11 cellular contexts compared by ENCODE assay signal in genomic region chr22:39150848-39151215, GRCh38. TPM values are rescaled to one million over a fixed set of nuclear protein-coding genes. Genes with fewer than 3 reads are reported as not detected.
DNase-seq lines count a peak whose midpoint lies in the region; ATAC-seq, FAIRE-seq and TF ChIP-seq lines count a peak whose summit lies in the region.
"Had no signal": no experiment of that assay in that cellular context is flagged by ENCODE, and none has a peak within 500 bp of the region (broad histone marks: within the 10 kb centered on the region; RNA-seq: fewer than 3 reads in every experiment).

No MANE protein-coding gene starts in this region.

- H3K9me3 ChIP-seq in mammary epithelial cell (replicated peaks; ENCODE audit: insufficient read depth, low read length), result no peaks in the 10 kb centered on the region
- H3K9me3 ChIP-seq in astrocyte (ENCODE audit: insufficient read depth, low read depth, low read length), result no peaks in the 10 kb centered on the region
- no peaks in the 10 kb centered on the region for H3K9me3 ChIP-seq in upper lobe of left lung

- H3K4me1 Mint-ChIP-seq in MCF 10A (ENCODE audit: insufficient read depth, unreplicated experiment), result no peaks in the 10 kb centered on the region
- peaks cover 3% of the 10 kb centered on the region for H3K4me1 Mint-ChIP-seq in astrocyte (ENCODE audit: low read depth, unreplicated experiment)
- peaks cover 44 to 59% (median 54%) of the 10 kb centered on the region in 3 donors for H3K4me1 Mint-ChIP-seq in naive B cell

- H3K27ac Mint-ChIP-seq in MCF 10A (ENCODE audit: low read depth, unreplicated experiment), result no peak overlapping the region
- H3K27ac Mint-ChIP-seq in astrocyte (ENCODE audit: unreplicated experiment), result no peak overlapping the region
- H3K27ac Mint-ChIP-seq in naive B cell, result peak overlapping the region in 5 of 6 donors; percentile 73 to 95 (median 84)

- H3K27ac ChIP-seq in mammary epithelial cell (ENCODE audit: insufficient read depth, low read depth, low read length) (no peak overlapping the region), astrocyte (ENCODE audit: low read depth, low read length) (no peak overlapping the region), upper lobe of left lung (peak overlapping the region in 3 of 4 donors; percentile 89 to 96 (median 92))
- H3K27ac ChIP-seq: C4-2B had no signal

- POLR2A ChIA-PET in MCF 10A (lab: Yijun Ruan, JAX), result interaction anchor here (0.6 to 6.1 kb wide), 2 partner anchors 119 to 167 kb away, joined by 3 to 64 read pairs; partner anchors contain the start of gene RPL3

- no peak overlapping the region for H3K9ac ChIP-seq in mammary epithelial cell (ENCODE audit: insufficient read depth, low read length)
- H3K9ac ChIP-seq in astrocyte (ENCODE audit: low read length), result no peak overlapping the region

- H3K4me1 ChIP-seq in mammary epithelial cell (ENCODE audit: insufficient read depth, low read length), result peaks cover 11% of the 10 kb centered on the region
- H3K4me1 ChIP-seq in astrocyte (ENCODE audit: insufficient read depth, low read length), result peaks cover 15% of the 10 kb centered on the region
- peaks cover 39 to 66% (median 54%) of the 10 kb centered on the region in 4 donors for H3K4me1 ChIP-seq in upper lobe of left lung

- H4K20me1 ChIP-seq in mammary epithelial cell (ENCODE audit: insufficient read depth, low read length) (no peaks in the 10 kb centered on the region), astrocyte (ENCODE audit: insufficient read depth, low read length) (no peaks in the 10 kb centered on the region)

- no peak overlapping the region for H3K4me3 ChIP-seq in mammary epithelial cell (replicated peaks in 1 of 3; ENCODE audit: insufficient read depth in 1 of 3, low read depth in 2 of 3, low read length in 3 of 3)
- no peak overlapping the region for H3K4me3 ChIP-seq in astrocyte (ENCODE audit: insufficient read depth, low read depth, low read length)
- peak overlapping the region in 1 of 4 donors; percentile 100 for H3K4me3 ChIP-seq in upper lobe of left lung

- in situ Hi-C loops in mammary epithelial cell (cut with MboI; ENCODE audit: low sequenced_read_pairs in 2 of 2), result loop anchor here (25.0 kb wide), 1 partner anchor 361 kb away; the partner anchor contains the start of genes ATF4 (in 2 of the 2) and MIEF1 (in 2 of the 2)

- WGBS in mammary epithelial cell (ENCODE audit: low coverage, missing lambda C conversion rate), result 8% methylated on average over 6 of the region's 6 CpGs
- 48 to 63% methylated on average over 6 of the region's 6 CpGs for WGBS in upper lobe of left lung, 2 donors

- no peaks in the 10 kb centered on the region for H3K9me3 Mint-ChIP-seq in MCF 10A (ENCODE audit: unreplicated experiment)
- H3K9me3 Mint-ChIP-seq in astrocyte (ENCODE audit: unreplicated experiment), result peaks cover 3% of the 10 kb centered on the region
- H3K9me3 Mint-ChIP-seq in naive B cell, result no peaks in the 10 kb centered on the region

- peaks cover 29% of the 10 kb centered on the region for H3K27me3 Mint-ChIP-seq in MCF 10A (ENCODE audit: insufficient read depth, unreplicated experiment)
- H3K27me3 Mint-ChIP-seq in astrocyte (ENCODE audit: low read depth, unreplicated experiment), result peaks cover 25% of the 10 kb centered on the region
- H3K27me3 Mint-ChIP-seq in naive B cell, result peaks cover 5 to 21% (median 17%) of the 10 kb centered on the region in 3 donors

- peak overlapping the region; percentile 72 for H3K4me3 Mint-ChIP-seq in MCF 10A (ENCODE audit: unreplicated experiment)
- H3K4me3 Mint-ChIP-seq in astrocyte (ENCODE audit: unreplicated experiment), result peak overlapping the region; percentile 54
- H3K4me3 Mint-ChIP-seq in naive B cell, result peak overlapping the region; percentile 73 to 96 (median 89)

- no peak for FAIRE-seq in astrocyte (lab: Jason Lieb, UNC)
- FAIRE-seq: endometrium had no signal

- BruUV-seq in MCF 10A (replicated peaks; lab: Mats Ljungman, UMichigan), result TSS peak; percentile 11
- BruUV-seq in mammary epithelial cell (replicated peaks; lab: Mats Ljungman, UMichigan), result no TSS peak

- H3K27me3 ChIP-seq in mammary epithelial cell (ENCODE audit: insufficient read depth, low read length) (peaks cover 6% of the 10 kb centered on the region), astrocyte (ENCODE audit: insufficient read depth, low read length) (peaks cover 22% of the 10 kb centered on the region), upper lobe of left lung (no peaks in the 10 kb centered on the region)

- ATAC-seq in naive B cell (ENCODE audit: low read depth in 2 of 2), result no peak
- ATAC-seq in upper lobe of left lung (ENCODE audit: low FRiP score in 2 of 2), result no peak

- no peak overlapping the region for H2AFZ ChIP-seq in mammary epithelial cell (ENCODE audit: low read depth, low read length)
- no peak overlapping the region for H2AFZ ChIP-seq in astrocyte (ENCODE audit: low read depth, low read length)

- intact Hi-C loops in MCF 10A (cut with micrococcal nuclease) (no loop called here), mammary epithelial cell (cut with micrococcal nuclease) (no loop called here)

- TF ChIP-seq EP300 in upper lobe of left lung (IDR thresholded peaks at IDR 0.05), result no peak

- H3K36me3 Mint-ChIP-seq in MCF 10A (ENCODE audit: insufficient read depth, unreplicated experiment) (no peaks in the 10 kb centered on the region), astrocyte (ENCODE audit: low read depth, unreplicated experiment) (peaks cover 3% of the 10 kb centered on the region), naive B cell (no peaks in the 10 kb centered on the region)

- dilution Hi-C loops in mammary epithelial cell (cut with HindIII; ENCODE audit: low sequenced_read_pairs), result no loop called here

- TF ChIP-seq CTCF in MCF 10A (IDR thresholded peaks at IDR 0.05; ENCODE audit: unreplicated experiment) (no peak), mammary epithelial cell (conservative IDR thresholded peaks at IDR 0.05 in 1 of 2, IDR thresholded peaks at IDR 0.05 in 1 of 2; ENCODE audit: extremely low read depth in 1 of 2, insufficient read depth in 1 of 2, low read depth in 1 of 2, low read length in 2 of 2) (peak in 1 of 2 donors; percentile 9), astrocyte (IDR thresholded peaks at IDR 0.05; ENCODE audit: insufficient read depth, low read depth, low read length) (no peak), upper lobe of left lung (IDR thresholded peaks at IDR 0.05) (no peak)

- no peak overlapping the region for H3K4me2 ChIP-seq in mammary epithelial cell (ENCODE audit: insufficient read depth, low read depth, low read length)
- H3K4me2 ChIP-seq in astrocyte (ENCODE audit: low read length), result no peak overlapping the region

- CTCF ChIA-PET in MCF 10A (lab: Yijun Ruan, JAX) (interaction anchor here (0.6 to 2.0 kb wide), 7 partner anchors 135 to 1520 kb away, joined by 3 to 7 read pairs (median 3); partner anchors contain the start of gene RPL3), mammary epithelial cell (lab: Charles Lee; ENCODE audit: low non-redundant PET) (interaction anchor here (0.6 kb wide), 1 partner anchor 57 kb away, joined by 3 read pairs; no protein-coding TSS in a partner anchor)

- TF ChIP-seq POLR2A in upper lobe of left lung (IDR thresholded peaks at IDR 0.05), result no peak
- TF ChIP-seq POLR2A in erythroblast (IDR thresholded peaks at IDR 0.05; ENCODE audit: low read length), result no peak

- DNase-seq in MCF 10A (ENCODE audit: unreplicated experiment), result no peak
- DNase-seq in mammary epithelial cell, result no peak
- DNase-seq in astrocyte (ENCODE audit: low read depth), result no peak
- DNase-seq in naive B cell, result no peak
- DNase-seq in upper lobe of left lung, result no peak
- DNase-seq in NOMO-1 treated with dmso at 0.1 percent for 144 hours (lab: John Stamatoyannopoulos, UW; ENCODE audit: unreplicated experiment), result no peak
- no peak for DNase-seq in erythroblast (lab: John Stamatoyannopoulos, UW)
- DNase-seq in iPS-NIHi11 (ENCODE audit: low spot score), result no peak
- DNase-seq: NCI-H2081 had no signal

- H3K36me3 ChIP-seq in mammary epithelial cell (ENCODE audit: insufficient read depth, low read length), result no peaks in the 10 kb centered on the region
- H3K36me3 ChIP-seq in astrocyte (ENCODE audit: insufficient read depth, low read length), result no peaks in the 10 kb centered on the region
- peaks cover 0 to 19% (median 2%) of the 10 kb centered on the region in 4 donors for H3K36me3 ChIP-seq in upper lobe of left lung

- H3K79me2 ChIP-seq in mammary epithelial cell (ENCODE audit: insufficient read depth, low read length) (no peaks in the 10 kb centered on the region), astrocyte (ENCODE audit: insufficient read depth, low read length) (no peaks in the 10 kb centered on the region)

RNA-seq across cellular contexts. Expression of gene CBX7, which starts 1.6 kb away (rescaled TPM):
- total RNA-seq in MCF 10A (2022) (5.3 and 6.2 TPM in 2 replicates), mammary epithelial cell (1 to 10 TPM; 3.2 to 4.3 TPM), astrocyte (1.2 and 1.4 TPM in 2 replicates), upper lobe of left lung (100 to 1,000 TPM in 1 of 6 donors, 10 to 100 TPM in 5; 51.5 to 145 (median 60.6) TPM)
- polyA plus RNA-seq in mammary epithelial cell (1.4 TPM), naive B cell (ENCODE audit: low read depth in 6 of 6) (10 to 100 TPM in 5 of 6 donors, 1 to 10 TPM in 1; 9.9 to 38.5 (median 21.7) TPM)
- polyA minus RNA-seq in mammary epithelial cell, result 1.9 TPM

RNA-seq across cellular contexts. Expression of gene APOBEC3H, which starts 53.8 kb away (rescaled TPM):
- total RNA-seq in MCF 10A (2022) (0.86 and 1.2 TPM in 2 replicates), mammary epithelial cell (under 1 TPM in 1 of 2 donors, not detected in 1; 0.87 TPM), astrocyte (0.30 and 0.48 TPM in 2 replicates), upper lobe of left lung (1 to 10 TPM in 3 of 6 donors, under 1 TPM in 3; 0.78 to 4.2 (median 1.0) TPM)
- polyA plus RNA-seq in mammary epithelial cell (0.24 TPM), naive B cell (ENCODE audit: low read depth in 6 of 6) (1 to 10 TPM in 1 of 6 donors, under 1 TPM in 1, not detected in 4; 0.77 to 1.2 TPM)
- polyA minus RNA-seq in mammary epithelial cell, result not detected

Comparison
In these comparisons a context has a peak if more than half of its experiments do, and no peak if none do; other contexts are left out.
1. H3K27ac Mint-ChIP-seq: peak in naive B cell (5 of 6); none in MCF 10A (single experiment) and astrocyte (single experiment).
2. H3K27ac ChIP-seq: peak in upper lobe of left lung (3 of 4); none in mammary epithelial cell (single experiment) and astrocyte (single experiment).
3. Peak in every context shown above with its lines, with median percentiles within 50 percentile points of each other: H3K4me3 Mint-ChIP-seq.